In the genomic region with DNA sequence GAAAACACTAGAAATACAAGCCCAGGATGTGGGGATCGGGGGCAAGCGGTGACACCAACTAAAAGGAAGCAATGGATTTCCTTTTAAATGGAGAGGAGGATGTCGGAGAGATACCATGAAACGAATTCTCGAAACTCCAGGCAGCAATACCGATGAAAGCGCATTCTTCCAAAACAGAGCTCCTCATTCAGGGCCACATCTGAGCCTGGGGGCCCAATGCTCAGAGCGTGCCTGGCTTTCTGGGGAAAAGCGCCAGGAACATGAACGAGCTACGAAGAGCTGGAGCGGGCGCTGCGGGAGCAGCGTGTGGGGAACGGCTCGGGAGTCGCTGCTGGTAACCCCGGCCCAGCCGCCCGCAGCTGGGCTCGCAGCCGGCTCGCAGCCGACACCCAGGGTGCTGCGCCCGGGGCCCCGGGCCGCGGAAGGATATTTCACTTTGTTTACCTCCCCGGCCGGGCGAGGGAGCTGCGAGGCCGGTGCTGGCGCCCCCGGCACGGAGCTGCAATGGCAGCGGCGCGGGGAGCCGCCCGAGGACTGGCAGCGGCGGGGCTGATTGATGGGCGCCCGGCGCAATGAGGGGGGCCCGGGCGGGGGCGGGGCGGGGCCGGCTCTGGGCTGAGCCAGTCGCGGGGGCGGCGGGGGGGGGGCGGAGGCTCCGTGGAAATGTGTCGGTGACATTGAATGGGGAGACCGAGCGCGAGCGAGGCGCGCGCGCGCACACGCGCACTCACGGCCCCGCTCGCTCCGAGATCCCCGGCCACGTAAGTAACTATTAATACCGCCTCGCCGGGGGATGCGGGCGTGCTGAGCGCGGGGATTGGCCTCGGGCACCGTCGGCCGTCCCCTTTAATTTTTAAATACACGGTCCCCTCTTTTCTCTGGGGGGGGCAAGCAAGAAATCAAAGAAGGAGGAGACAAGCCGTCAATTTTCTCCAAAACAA, we compare ENCODE assay signal across 8 cellular contexts. TPM values are rescaled to one million over a fixed set of nuclear protein-coding genes. Genes with fewer than 3 reads are reported as not detected.
DNase-seq lines count a peak whose midpoint lies in the region; ATAC-seq and TF ChIP-seq lines count a peak whose summit lies in the region.

Gene TRIB2, plus strand, starts transcription at position 687 of the 941 bp plus-strand sequence. CDS start 1,372 bp downstream, outside the sequence.

- peak; percentile 82 for DNase-seq in GM10266 (ENCODE audit: extremely low spot score)
- peak; percentile 90 for DNase-seq in NCI-H1694 treated with DMSO at 0.1 percent for 48 hours (lab: John Stamatoyannopoulos, UW)
- DNase-seq in left ventricle myocardium superior: peak; percentile 95
- DNase-seq in psoas muscle: peak; percentile 91 to 94
- peak; percentile 90 for DNase-seq in ureter (ENCODE audit: low spot score)

- H3K4me3 ChIP-seq in psoas muscle: peak within 1 kb of the TSS; percentile 90

- no peaks in the 10 kb centered on the region for H3K27me3 ChIP-seq in psoas muscle (ENCODE audit: insufficient read depth in 3 of 3, low read length in 2 of 3)

- H3K36me3 ChIP-seq in psoas muscle (ENCODE audit: insufficient read depth in 1 of 2, low read depth in 1 of 2): no peaks in the 10 kb centered on the region

- peak; percentile 26 for TF ChIP-seq CTCF in GM10266 (IDR thresholded peaks at IDR 0.05; ENCODE audit: control insufficient read depth, insufficient read depth, low read depth, missing control alignments)
- no peak for TF ChIP-seq CTCF in psoas muscle (IDR thresholded peaks at IDR 0.05)

- no peaks in the 10 kb centered on the region for H3K9me3 ChIP-seq in psoas muscle

- peaks cover 29% of the 10 kb centered on the region for H3K4me1 ChIP-seq in psoas muscle

- ATAC-seq in HG02678 (IDR thresholded peaks at IDR 0.05; ENCODE audit: unreplicated experiment) (peak; percentile 63), left ventricle myocardium superior (peak; percentile 86), psoas muscle (peak; percentile 87 to 90 (median 88))

- intact Hi-C loops in T-helper 2 cell treated with Interferon-gamma antibody and Interleukin-4, amounts not matched to agents 100 ng/mL and 5 ng/mL, for 36 hours (cut with micrococcal nuclease): loop anchor here (1.0 to 10.0 kb wide), 18 partner anchors 12 to 1372 kb away; partner anchors contain the start of genes LPIN1 and ROCK2
- intact Hi-C loops in left ventricle myocardium superior (cut with micrococcal nuclease): no loop called here
- intact Hi-C loops in psoas muscle (cut with DNase I): loop anchor here (1.0 to 10.0 kb wide), 4 partner anchors 211 to 887 kb away; no protein-coding TSS in a partner anchor

- 1% methylated on average over 65 to 90 of the region's 90 CpGs for WGBS in psoas muscle, 3 donors

- H3K27ac ChIP-seq in angular gyrus (ENCODE audit: low read depth, low read length) (peak within 1 kb of the TSS; percentile 79), psoas muscle (peak within 1 kb of the TSS; percentile 91)

RNA-seq across cellular contexts. Expression of gene TRIB2, which starts in this region (rescaled TPM):
- total RNA-seq in T-helper 2 cell treated with Interferon-gamma antibody and Interleukin-4, amounts not matched to agents 100 ng/mL and 5 ng/mL, for 36 hours: 77.8 and 83.1 TPM in 2 replicates
- total RNA-seq in left ventricle myocardium superior (29.4 TPM), psoas muscle (10 to 100 TPM in 2 of 4 donors, 1 to 10 TPM in 2; 9.0 to 12.5 (median 11.1) TPM), ureter (45.4 TPM)
- polyA plus RNA-seq in psoas muscle: 10 to 100 TPM in 2 of 3 donors, 1 to 10 TPM in 1; 6.8 to 18.0 (median 14.3) TPM

Comparison
In these comparisons a context has a peak if more than half of its experiments do, and no peak if none do; other contexts are left out.
1. Peak in every context shown above with its lines: DNase-seq, ATAC-seq, H3K4me3 ChIP-seq and H3K27ac ChIP-seq.